21 cellular contexts compared by ENCODE assay signal in the genomic region with DNA sequence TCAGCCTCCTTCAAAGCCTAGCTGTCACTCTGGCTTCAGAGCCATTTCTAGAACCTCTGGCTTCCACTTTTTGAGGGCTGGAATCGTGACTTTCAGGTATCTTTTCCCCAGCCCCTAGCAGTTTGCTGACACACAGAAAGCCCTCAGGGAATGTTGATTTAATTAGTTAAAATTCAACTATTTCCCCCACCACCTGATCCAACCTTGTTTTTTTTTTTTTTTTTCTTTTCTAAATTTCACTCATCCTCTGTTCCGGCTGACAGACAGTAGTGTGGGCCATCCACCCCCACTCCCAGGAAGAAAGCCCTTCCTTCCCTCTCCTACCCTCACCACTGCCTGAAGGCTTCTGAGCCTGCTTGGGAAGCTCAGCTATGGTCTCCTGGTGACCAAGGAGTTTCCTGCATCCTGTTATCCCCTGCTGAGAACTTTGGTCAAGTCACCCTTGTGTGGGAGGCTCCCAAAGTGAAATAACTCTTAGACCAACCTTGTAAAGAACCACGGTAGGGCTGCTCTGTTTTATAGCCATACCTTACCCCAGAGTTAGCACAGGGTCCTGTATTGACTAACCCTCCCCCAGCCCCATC. TPM values are rescaled to one million over a fixed set of nuclear protein-coding genes. Genes with fewer than 3 reads are reported as not detected.
"Had no signal": no experiment of that assay in that cellular context is flagged by ENCODE, and none has a peak within 500 bp of the region (broad histone marks: within the 10 kb centered on the region; RNA-seq: fewer than 3 reads in every experiment).

No MANE protein-coding gene starts in this region.

- H3K9me3 ChIP-seq: right atrium auricular region, stomach, thoracic aorta, transverse colon had no signal

- H3K27me3 ChIP-seq: right atrium auricular region had no signal

- FAIRE-seq: frontal cortex, small intestine had no signal

- DNase-seq: effector CD4-positive, alpha-beta T cell; heart right ventricle; hypothalamus; left ventricle myocardium superior; naive thymus-derived CD4-positive, alpha-beta T cell; nephron progenitor cell; posterior cingulate gyrus; small intestine; stimulated activated CD4-positive, alpha-beta T cell treated with anti-CD3 and anti-CD28 coated beads, Interleukin-12 subunit alpha, Interleukin-12 subunit beta, amount 100 ng/mL, for 4 hours; stimulated activated naive CD4-positive, alpha-beta T cell; stomach; substantia nigra; transverse colon had no signal

- H3K36me3 ChIP-seq: heart right ventricle, right atrium auricular region, stomach, thoracic aorta, transverse colon had no signal

- H3K27ac ChIP-seq: coronary artery, heart right ventricle, right atrium auricular region, stomach, thoracic aorta, transverse colon had no signal

- H3K4me3 ChIP-seq: coronary artery, heart right ventricle, lung, right atrium auricular region, stomach, thoracic aorta, transverse colon had no signal

- H3K4me1 ChIP-seq: heart right ventricle, right atrium auricular region, stomach, transverse colon had no signal

- ATAC-seq: heart right ventricle; left ventricle myocardium superior; naive thymus-derived CD4-positive, alpha-beta T cell had no signal

RNA-seq across cellular contexts. Expression of gene KCNJ6, which starts 29.4 kb away (rescaled TPM):
- total RNA-seq: dermis microvascular lymphatic vessel endothelial cell; heart right ventricle; left ventricle myocardium superior; mesenteric fat pad; naive thymus-derived CD4-positive, alpha-beta T cell; omental fat pad; right atrium auricular region; thoracic aorta had no signal
- polyA plus RNA-seq: heart right ventricle had no signal
